ENCODE assay signal across 9 cellular contexts in genomic region chr17:44348234-44348987, GRCh38.
DNase-seq lines count a peak whose midpoint lies in the region; ATAC-seq and TF ChIP-seq lines count a peak whose summit lies in the region.
"Had no signal": no experiment of that assay in that cellular context is flagged by ENCODE, and none has a peak within 500 bp of the region (broad histone marks: within the 10 kb centered on the region; RNA-seq: fewer than 3 reads in every experiment).

No MANE protein-coding gene starts in this region.

- ATAC-seq in GM21786 (IDR thresholded peaks at IDR 0.05; ENCODE audit: unreplicated experiment), result peak; percentile 41
- ATAC-seq: body of pancreas had no signal

- TF ChIP-seq CTCF in GM10266 (IDR thresholded peaks at IDR 0.05; ENCODE audit: control insufficient read depth, insufficient read depth, low read depth, missing control alignments), result no peak

- DNase-seq in GM10266 (ENCODE audit: extremely low spot score) (peak; percentile 82), MV-4-11 (lab: John Stamatoyannopoulos, UW) (peak; percentile 99), fibroblast of peridontal ligament (ENCODE audit: extremely low read depth) (peak; percentile 44), activated gamma-delta T cell (lab: John Stamatoyannopoulos, UW) (no peak), NCI-H2029 treated with DMSO at 0.1 percent for 48 hours (lab: John Stamatoyannopoulos, UW) (no peak), kidney glomerular epithelial cell (lab: John Stamatoyannopoulos, UW) (no peak)
- no peak for DNase-seq in stimulated activated CD4-positive, alpha-beta T cell treated with anti-CD3 and anti-CD28 coated beads, Interleukin-4, amount 100 ng/mL, for 1 hour

Comparison
In these comparisons a context has a peak if more than half of its experiments do, and no peak if none do; other contexts are left out.
1. DNase-seq: peak in GM10266 (single experiment), MV-4-11 (single experiment) and fibroblast of peridontal ligament (single experiment); none in activated gamma-delta T cell (single experiment), NCI-H2029 treated with DMSO at 0.1 percent for 48 hours (single experiment), stimulated activated CD4-positive, alpha-beta T cell treated with anti-CD3 and anti-CD28 coated beads, Interleukin-4, amount 100 ng/mL, for 1 hour (single experiment) and kidney glomerular epithelial cell (single experiment).